28 cellular contexts compared by ENCODE assay signal in genomic region chr19:37389234-37389633, GRCh38.
"Had no signal": no experiment of that assay in that cellular context is flagged by ENCODE, and none has a peak within 500 bp of the region (broad histone marks: within the 10 kb centered on the region; RNA-seq: fewer than 3 reads in every experiment).

No MANE protein-coding gene starts in this region.

- H3K4me1 ChIP-seq: ascending aorta, esophagus muscularis mucosa, left ventricle myocardium inferior, pancreas, prostate gland, testis, transverse colon had no signal

- H3K4me3 Mint-ChIP-seq: activated naive CD8-positive, alpha-beta T cell; brain; naive thymus-derived CD8-positive, alpha-beta T cell; neural crest cell; stimulated activated naive B cell treated with anti-CD40 and anti-IgM and Interleukin-4, amounts not matched to agents 10 μg/mL and 1 μg/mL and 100 μg/mL, for 72 hours; T-helper 1 cell treated with Interleukin-12 subunit alpha and Interleukin-12 subunit beta and Interleukin-4 antibody, amounts not matched to agents 30 μg/mL and 1 μg/mL, for 36 hours had no signal

- H3K9me3 ChIP-seq: testis had no signal

- H3K27ac Mint-ChIP-seq: activated naive CD8-positive, alpha-beta T cell; brain; naive thymus-derived CD8-positive, alpha-beta T cell; stimulated activated naive B cell treated with anti-CD40 and anti-IgM and Interleukin-4, amounts not matched to agents 10 μg/mL and 1 μg/mL and 100 μg/mL, for 72 hours; T-helper 1 cell treated with Interleukin-12 subunit alpha and Interleukin-12 subunit beta and Interleukin-4 antibody, amounts not matched to agents 30 μg/mL and 1 μg/mL, for 36 hours had no signal

- H3K4me3 ChIP-seq: esophagus muscularis mucosa, left ventricle myocardium inferior, pancreas, prostate gland, testis, transverse colon had no signal

- H3K4me1 Mint-ChIP-seq: brain; naive thymus-derived CD8-positive, alpha-beta T cell; neural crest cell; stimulated activated naive B cell treated with anti-CD40 and anti-IgM and Interleukin-4, amounts not matched to agents 10 μg/mL and 1 μg/mL and 100 μg/mL, for 72 hours had no signal

- ATAC-seq: naive thymus-derived CD8-positive, alpha-beta T cell; pancreas; stimulated activated naive B cell treated with anti-CD40 and anti-IgM and Interleukin-4, amounts not matched to agents 10 μg/mL and 1 μg/mL and 100 μg/mL, for 72 hours had no signal

- H3K27me3 ChIP-seq: ascending aorta, esophagus muscularis mucosa, pancreas, testis, transverse colon had no signal

- FAIRE-seq: islet of Langerhans, pancreas, TTC549 had no signal

- DNase-seq: activated CD4-positive, alpha-beta T cell treated with anti-CD3 and anti-CD28 coated beads for 48 hours; activated CD4-positive, alpha-beta T cell treated with anti-CD3 and anti-CD28 coated beads, Interleukin-2, amount 50 U/mL, for 48 hours; activated CD8-positive, alpha-beta memory T cell treated with anti-CD3 and anti-CD28 coated beads for 24 hours; activated effector memory CD4-positive, alpha-beta T cell treated with Interleukin-2 at 50 U/mL for 16 hours; activated naive CD4-positive, alpha-beta T cell treated with Interleukin-2 at 50 U/mL for 16 hours; cortex of kidney; foreskin melanocyte; left ventricle myocardium inferior; midbrain; naive thymus-derived CD8-positive, alpha-beta T cell; nucleus accumbens; pancreas; stimulated activated CD4-positive, alpha-beta T cell treated with anti-CD3 and anti-CD28 coated beads, Interleukin-15, amount 100 ng/mL, for 24 hours; stimulated activated CD4-positive, alpha-beta T cell treated with anti-CD3 and anti-CD28 coated beads, Interleukin-2, amount 100 ng/mL, for 24 hours; stimulated activated naive B cell treated with anti-CD40 and anti-IgM and Interleukin-4, amounts not matched to agents 10 μg/mL and 1 μg/mL and 100 μg/mL, for 72 hours; T-helper 9 cell; testis; transverse colon had no signal

- H3K27me3 Mint-ChIP-seq: activated naive CD8-positive, alpha-beta T cell; brain; naive thymus-derived CD8-positive, alpha-beta T cell; stimulated activated naive B cell treated with anti-CD40 and anti-IgM and Interleukin-4, amounts not matched to agents 10 μg/mL and 1 μg/mL and 100 μg/mL, for 72 hours had no signal

- H3K27ac ChIP-seq: ascending aorta, esophagus muscularis mucosa, left ventricle myocardium inferior, pancreas, prostate gland, testis, transverse colon, VCaP had no signal
